6 cellular contexts compared by ENCODE assay signal in the genomic region with DNA sequence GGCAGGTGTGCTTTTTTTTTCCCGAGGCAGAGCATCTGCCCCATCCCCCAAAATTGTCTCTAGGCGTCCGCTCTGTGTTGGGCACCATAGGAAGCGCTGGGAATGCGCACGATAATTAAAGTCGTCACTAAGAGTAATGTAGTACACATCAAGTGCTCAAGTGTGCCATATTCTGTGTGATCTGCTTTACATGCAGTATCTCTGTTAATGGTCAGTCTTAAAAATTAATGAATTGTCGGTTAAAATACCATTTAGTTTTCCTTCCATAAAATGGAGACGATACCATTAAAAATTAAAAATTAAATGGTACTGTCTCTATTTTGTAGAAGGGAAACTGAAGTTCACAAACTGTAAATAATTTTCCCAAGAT. TPM values are rescaled to one million over a fixed set of nuclear protein-coding genes. Genes with fewer than 3 reads are reported as not detected.
DNase-seq lines count a peak whose midpoint lies in the region; ATAC-seq lines count a peak whose summit lies in the region.

No MANE protein-coding gene starts in this region.

- CTCF ChIA-PET in T-cell (lab: Charles Lee) = interaction anchor here in 1 of 2 donors (0.7 to 2.1 kb wide), 3 partner anchors 52 to 240 kb away, joined by 4 to 5 read pairs (median 4); no protein-coding TSS in a partner anchor

- POLR2A ChIA-PET in T-cell (lab: Charles Lee) = interaction anchor here (0.6 to 0.8 kb wide), 5 partner anchors 31 to 81 kb away, joined by 3 to 5 read pairs (median 4); no protein-coding TSS in a partner anchor

- no peak for DNase-seq in activated T-cell treated with anti-CD3 and anti-CD28 coated beads, Interleukin-2, amount 50 U/mL, for 24 hours
- no peak for DNase-seq in activated T-cell treated with anti-CD3 and anti-CD28 coated beads for 4 hours
- no peak for DNase-seq in T-cell
- no peak for DNase-seq in left lobe of liver (ENCODE audit: low spot score)
- no peak for DNase-seq in GM03348 (ENCODE audit: low spot score)
- DNase-seq in retina = no peak

- ATAC-seq in T-cell (replicated peaks in 1 of 4) (peak; percentile 10 to 44 (median 19)), left lobe of liver (peak; percentile 56)

- peaks cover 51% of the 10 kb centered on the region for H3K36me3 Mint-ChIP-seq in activated T-cell treated with anti-CD3 and anti-CD28 coated beads, Interleukin-2, amount 50 U/mL, for 24 hours (ENCODE audit: low read depth)
- H3K36me3 Mint-ChIP-seq in T-cell = peaks cover 5% of the 10 kb centered on the region

- peak overlapping the region; percentile 100 for H3K4me3 Mint-ChIP-seq in activated T-cell treated with anti-CD3 and anti-CD28 coated beads, Interleukin-2, amount 50 U/mL, for 24 hours
- H3K4me3 Mint-ChIP-seq in T-cell = peak overlapping the region; percentile 98 to 100 (median 100)

- no peaks in the 10 kb centered on the region for H3K27me3 Mint-ChIP-seq in activated T-cell treated with anti-CD3 and anti-CD28 coated beads, Interleukin-2, amount 50 U/mL, for 24 hours
- H3K27me3 Mint-ChIP-seq in T-cell = no peaks in the 10 kb centered on the region

- no peaks in the 10 kb centered on the region for H3K9me3 Mint-ChIP-seq in activated T-cell treated with anti-CD3 and anti-CD28 coated beads, Interleukin-2, amount 50 U/mL, for 24 hours
- H3K9me3 Mint-ChIP-seq in T-cell = no peaks in the 10 kb centered on the region

- H3K27ac Mint-ChIP-seq in activated T-cell treated with anti-CD3 and anti-CD28 coated beads, Interleukin-2, amount 50 U/mL, for 24 hours = peak overlapping the region; percentile 100
- H3K27ac Mint-ChIP-seq in T-cell = peak overlapping the region; percentile 98 to 99

- peaks cover 63% of the 10 kb centered on the region for H3K4me1 Mint-ChIP-seq in activated T-cell treated with anti-CD3 and anti-CD28 coated beads, Interleukin-2, amount 50 U/mL, for 24 hours (ENCODE audit: low read depth)
- peaks cover 57 to 74% (median 73%) of the 10 kb centered on the region in 3 donors for H3K4me1 Mint-ChIP-seq in T-cell

RNA-seq across cellular contexts. Expression of gene CCT8, which starts 0.5 kb away (rescaled TPM):
- total RNA-seq in T-cell = 100 to 1,000 TPM; 103 to 131 (median 115) TPM
- total RNA-seq in left lobe of liver = 37.4 TPM

RNA-seq across cellular contexts. Expression of gene USP16, which starts 49.5 kb away (rescaled TPM):
- total RNA-seq in T-cell (10 to 100 TPM; 41.8 to 68.7 (median 45.4) TPM), left lobe of liver (13.1 TPM)

RNA-seq across cellular contexts. Expression of gene RWDD2B, which starts 54.8 kb away (rescaled TPM):
- total RNA-seq in T-cell (1 to 10 TPM; 4.2 to 7.4 (median 6.2) TPM), left lobe of liver (20.4 TPM)

RNA-seq across cellular contexts. Expression of gene MAP3K7CL, which starts 56.5 kb away (rescaled TPM):
- total RNA-seq in T-cell (1 to 10 TPM; 4.8 to 9.1 (median 7.4) TPM), left lobe of liver (3.8 TPM)
